Comparison of ENCODE assay signal across 12 cellular contexts in the genomic region with DNA sequence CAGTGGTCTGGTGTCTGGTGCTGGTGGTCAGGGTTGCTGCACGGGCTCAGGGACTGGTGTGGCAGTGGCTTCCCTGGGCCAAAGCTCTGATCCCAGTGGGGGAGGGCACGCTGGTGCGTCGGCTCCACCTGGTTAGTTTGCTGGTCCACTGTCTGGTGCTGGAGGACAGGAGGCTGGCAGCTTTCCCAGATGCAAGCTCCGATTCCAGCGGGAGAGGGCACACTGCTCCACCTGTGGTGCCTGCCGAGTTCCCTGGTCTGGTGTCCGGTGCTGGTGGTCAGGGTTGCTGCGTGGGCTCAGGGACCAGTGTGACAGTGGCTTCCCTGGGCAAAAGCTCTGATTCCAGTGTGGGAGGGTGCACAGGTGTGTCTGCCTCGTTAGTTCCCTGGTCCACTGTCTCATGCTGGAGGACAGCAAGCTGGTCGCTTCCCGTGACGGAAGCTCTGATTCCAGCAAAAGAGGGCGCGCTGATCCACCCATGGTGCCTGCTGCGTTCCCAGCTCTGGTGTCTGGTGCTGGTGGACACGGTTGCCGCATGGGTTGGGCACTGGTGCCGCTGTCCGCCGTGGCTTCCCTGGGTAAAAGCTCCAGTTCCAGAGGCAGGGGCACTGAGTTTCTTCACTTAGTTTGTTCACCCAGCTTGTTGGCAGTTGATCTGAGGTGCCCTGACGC. TPM values are rescaled to one million over a fixed set of nuclear protein-coding genes. Genes with fewer than 3 reads are reported as not detected.
A peak's percentile ranks its signal among the peaks of the same experiment; 100 is the strongest.
DNase-seq lines count a peak whose midpoint lies in the region; ATAC-seq, FAIRE-seq and TF ChIP-seq lines count a peak whose summit lies in the region.
"Had no signal": no experiment of that assay in that cellular context is flagged by ENCODE, and none has a peak within 500 bp of the region (broad histone marks: within the 10 kb centered on the region; RNA-seq: fewer than 3 reads in every experiment).

No MANE protein-coding gene starts in this region.

- TF ChIP-seq POLR2A in GM12878 (IDR thresholded peaks at IDR 0.05; ENCODE audit: low read depth, low read length): no peak
- no peak for TF ChIP-seq POLR2A in right lobe of liver (IDR thresholded peaks at IDR 0.05)

- TF ChIP-seq EP300 in GM12878 (IDR thresholded peaks at IDR 0.05; ENCODE audit: borderline replicate concordance in 1 of 2, control insufficient read depth in 1 of 2, low read depth in 2 of 2, low read length in 2 of 2): no peak

- intact Hi-C loops in GM12878 (cut with micrococcal nuclease; ENCODE audit: unreplicated experiment) (loop anchor here (10.0 kb wide), 1 partner anchor 418 kb away; a partner anchor contains a TSS), right lobe of liver (cut with DNase I) (no loop called here), OCI-LY7 (cut with micrococcal nuclease; ENCODE audit: unreplicated experiment) (loop anchor here (5.0 kb wide), 1 partner anchor 506 kb away; a partner anchor contains a TSS)

- no peak overlapping the region for H3K9ac ChIP-seq in GM12878 (ENCODE audit: control insufficient read depth, insufficient read depth, low read length)

- no peaks in the 10 kb centered on the region for H3K9me3 ChIP-seq in GM12878 (replicated peaks; ENCODE audit: control insufficient read depth, insufficient read depth, low read length)
- no peaks in the 10 kb centered on the region for H3K9me3 ChIP-seq in right lobe of liver
- H3K9me3 ChIP-seq in OCI-LY7 (ENCODE audit: low read length): no peaks in the 10 kb centered on the region
- H3K9me3 ChIP-seq: uterus had no signal

- FAIRE-seq in GM12878 (lab: Jason Lieb, UNC): no peak

- BruUV-seq in GM12878 (replicated peaks; lab: Mats Ljungman, UMichigan) (no TSS peak), OCI-LY7 (replicated peaks; lab: Mats Ljungman, UMichigan) (no TSS peak)

- RAD21 ChIA-PET in GM12878 (lab: Charles Lee; ENCODE audit: unreplicated experiment): no interaction called here

- H3K79me2 ChIP-seq in GM12878 (ENCODE audit: control insufficient read depth, insufficient read depth, low read length): peaks cover 49% of the 10 kb centered on the region
- peaks cover 69% of the 10 kb centered on the region for H3K79me2 ChIP-seq in OCI-LY7 (ENCODE audit: insufficient read depth, low read depth, low read length)

- H3K4me1 ChIP-seq in GM12878 (ENCODE audit: control insufficient read depth, insufficient read depth, low read length): no peaks in the 10 kb centered on the region
- peaks cover 0 to 5% (median 0%) of the 10 kb centered on the region in 4 donors for H3K4me1 ChIP-seq in right lobe of liver
- H3K4me1 ChIP-seq in OCI-LY7 (ENCODE audit: insufficient read depth, low read length, poor library complexity, severe bottlenecking): peaks cover 15% of the 10 kb centered on the region
- H3K4me1 ChIP-seq: uterus had no signal

- POLR2A ChIA-PET in GM12878 (lab: Charles Lee) (no interaction called here), OCI-LY7 (lab: Charles Lee) (interaction anchor here (0.6 kb wide), 1 partner anchor 1443 kb away, joined by 3 read pairs; no protein-coding TSS in a partner anchor)

- CTCF ChIA-PET in GM12878 (lab: Yijun Ruan, JAX) (no interaction called here), OCI-LY7 (lab: Charles Lee; ENCODE audit: unreplicated experiment) (no interaction called here)

- DNase-seq in COLO668 (lab: John Stamatoyannopoulos, UW; ENCODE audit: unreplicated experiment) (peak; percentile 30), NCI-H1105 treated with DMSO at 0.1 percent for 48 hours (lab: John Stamatoyannopoulos, UW) (peak; percentile 32), GM12878 (ENCODE audit: low read depth, low spot score) (no peak), right lobe of liver (peak; percentile 60 to 74 (median 73)), NCI-H748 (lab: John Stamatoyannopoulos, UW; ENCODE audit: unreplicated experiment) (no peak), OCI-LY7 (ENCODE audit: low spot score) (no peak)
- DNase-seq: NCI-H146; NK-92 treated with Interleukin-12 subunit alpha and Interleukin-12 subunit beta, amount 100 ng/mL, for 24 hours; stimulated activated CD8-positive, alpha-beta memory T cell treated with anti-CD3 and anti-CD28 coated beads, Interleukin-4, amount 100 ng/mL, for 48 hours; uterus had no signal

- 71% methylated on average over 22 of the region's 22 CpGs for WGBS in GM12878 (ENCODE audit: insufficient coverage, insufficient replicate concordance, low lambda C conversion rate, missing lambda C conversion rate)
- no CpG with 5 or more reads among the region's 22 CpGs for WGBS in right lobe of liver (ENCODE audit: insufficient coverage, low coverage, low lambda C conversion rate, missing lambda C conversion rate)

- SMC1A ChIA-PET in GM12878 (lab: Charles Lee; ENCODE audit: uncharacterized antibody, unreplicated experiment): interaction anchor here (1.3 kb wide), 1 partner anchor 11 kb away, joined by 3 read pairs; no protein-coding TSS in a partner anchor

- no peak for ATAC-seq in GM12878
- ATAC-seq in right lobe of liver: peak; percentile 91 to 97 (median 94)
- no peak for ATAC-seq in HG02642 (IDR thresholded peaks at IDR 0.05; ENCODE audit: poor library complexity, unreplicated experiment)
- ATAC-seq in HG02885 (IDR thresholded peaks at IDR 0.05; ENCODE audit: poor library complexity, unreplicated experiment): no peak

- no peak for TF ChIP-seq RAD21 in GM12878 (IDR thresholded peaks at IDR 0.05; ENCODE audit: insufficient read depth, low read depth, low read length)

- no peaks in the 10 kb centered on the region for H3K9me2 ChIP-seq in OCI-LY7 (ENCODE audit: insufficient read depth, low read length)

- peaks cover 0 to 5% of the 10 kb centered on the region in 2 experiments; a peak in 2 of 4 replicates for H3K36me3 ChIP-seq in GM12878 (ENCODE audit: control insufficient read depth in 2 of 2, insufficient read depth in 2 of 2, low read length in 1 of 2)
- peaks cover 0 to 4% (median 0%) of the 10 kb centered on the region in 4 donors for H3K36me3 ChIP-seq in right lobe of liver
- peaks cover 65% of the 10 kb centered on the region for H3K36me3 ChIP-seq in OCI-LY7 (ENCODE audit: insufficient read depth, low read length)
- H3K36me3 ChIP-seq: uterus had no signal

- H4K20me1 ChIP-seq in GM12878 (ENCODE audit: control insufficient read depth, insufficient read depth) (no peaks in the 10 kb centered on the region), OCI-LY7 (ENCODE audit: insufficient read depth, low read length) (peaks cover 24% of the 10 kb centered on the region)

- in situ Hi-C loops in GM12878 (cut with MboI): no loop called here

- 0 out of 2 replicates have a peak overlapping the region, but pooled peaks have one; percentile 7 for H3K4me2 ChIP-seq in GM12878 (ENCODE audit: control insufficient read depth, insufficient read depth)
- H3K4me2 ChIP-seq in OCI-LY7 (ENCODE audit: low read length): no peak overlapping the region

- TF ChIP-seq CTCF in GM12878 (IDR thresholded peaks at IDR 0.05 in 2 of 3, conservative IDR thresholded peaks at IDR 0.05 in 1 of 3; ENCODE audit: control insufficient read depth in 2 of 3, extremely low read depth in 1 of 3, insufficient read depth in 1 of 3, low read depth in 3 of 3, low read length in 3 of 3): no peak
- TF ChIP-seq CTCF in right lobe of liver (IDR thresholded peaks at IDR 0.05): peak in 1 of 4 donors; percentile 22
- no peak for TF ChIP-seq CTCF in OCI-LY7 (conservative IDR thresholded peaks at IDR 0.05; ENCODE audit: low read length)

- H3K27me3 ChIP-seq in GM12878 (replicated peaks in 1 of 2; ENCODE audit: control insufficient read depth in 2 of 2, insufficient read depth in 2 of 2, low read length in 1 of 2) (no peaks in the 10 kb centered on the region), right lobe of liver (no peaks in the 10 kb centered on the region)
- H3K27me3 ChIP-seq: uterus had no signal

- H3K27ac ChIP-seq in GM12878 (ENCODE audit: control insufficient read depth, insufficient read depth) (no peak overlapping the region), right lobe of liver (no peak overlapping the region), OCI-LY7 (ENCODE audit: low read depth, low read length, poor library complexity, severe bottlenecking) (no peak overlapping the region)
- H3K27ac ChIP-seq: uterus had no signal

- H3K4me3 ChIP-seq in GM12878 (no peak overlapping the region), right lobe of liver (no peak overlapping the region), OCI-LY7 (ENCODE audit: low read depth, low read length, poor library complexity, severe bottlenecking) (no peak overlapping the region)
- H3K4me3 ChIP-seq: uterus had no signal

- no peak overlapping the region for H2AFZ ChIP-seq in GM12878 (ENCODE audit: control insufficient read depth, low read depth, low read length)
- H2AFZ ChIP-seq in OCI-LY7 (ENCODE audit: low read length): no peak overlapping the region

TF ChIP-seq in GM12878, 131 proteins besides CTCF, POLR2A, EP300 and RAD21 (continues in another document):
- TF ChIP-seq ZSCAN29 (IDR thresholded peaks at IDR 0.05) (no peak), YY1 (IDR thresholded peaks at IDR 0.05; ENCODE audit: low read depth, low read length) (no peak), POLR2AphosphoS5 (IDR thresholded peaks at IDR 0.05; ENCODE audit: low read length) (no peak), NBN (IDR thresholded peaks at IDR 0.05) (no peak), STAT3 (IDR thresholded peaks at IDR 0.05; ENCODE audit: low read depth, low read length) (no peak)

RNA-seq across cellular contexts. Expression of a gene that starts 5.8 kb away (rescaled TPM):
- total RNA-seq in GM12878 (2013; cell fraction: nucleolus; rRNA removed): 25.1 and 26.4 TPM in 2 replicates
- total RNA-seq in GM12878 (2014; rRNA removed) (44.2 and 55.4 TPM in 2 replicates), GM12878 (2014; rRNA removed; fragmentation: Illumina TruSeq; extraction: Trizol) (48.1 and 49.5 TPM in 2 replicates), GM12878 (2021) (38.1 and 43.6 TPM in 2 replicates), right lobe of liver (10 to 100 TPM in 5 of 6 experiments, 1 to 10 TPM in 1; 7.8 to 17.8 (median 13.0) TPM), OCI-LY7 (2022) (48.1 and 50.2 TPM in 2 replicates)
- polyA plus RNA-seq in GM12878 (2011; ENCODE audit: low read depth): 7.5 TPM
- polyA plus RNA-seq in GM12878 (2011; rRNA removed) (39.3 and 44.1 TPM in 2 replicates), GM12878 (2014; fragmentation: Illumina TruSeq; extraction: Trizol) (19.4 and 23.3 TPM in 2 replicates), GM12878 (2014; fragmentation: Nextera tagmentation; extraction: Ambion mirVana) (10 to 100 TPM; 12.9 to 20.5 TPM), GM12878 (2014; rRNA removed) (22.8 and 26.4 TPM in 2 replicates), GM12878 (2016; fragmentation: Nextera tagmentation; extraction: Ambion mirVana) (10 to 100 TPM; 48.5 to 53.6 TPM)
- 17.4 and 18.1 TPM in 2 replicates for polyA plus RNA-seq in GM12878 (2011; cell fraction: cytosol; rRNA removed)
- polyA plus RNA-seq in GM12878 (2011; cell fraction: nucleus; rRNA removed): 4.7 and 6.9 TPM in 2 replicates
- polyA plus RNA-seq in GM12878 (2012): 10.7 and 16.3 TPM in 2 replicates
- 21.7 and 30.6 TPM in 2 replicates for polyA minus RNA-seq in GM12878 (2011; rRNA and poly(A)+ RNA removed)
- polyA minus RNA-seq in GM12878 (2011; cell fraction: cytosol; rRNA and poly(A)+ RNA removed): 22.3 and 24.8 TPM in 2 replicates
- polyA minus RNA-seq in GM12878 (2011; cell fraction: nucleus; rRNA and poly(A)+ RNA removed): 3.3 and 7.1 TPM in 2 replicates
- 26.1 and 33.7 TPM in 2 replicates for total RNA-seq in OCI-LY7 (2014; rRNA removed; shearing (Covaris generic))

Comparison
In these comparisons a context has a peak if more than half of its experiments do, and no peak if none do; other contexts are left out.
1. DNase-seq: peak in COLO668 (single experiment), NCI-H1105 treated with DMSO at 0.1 percent for 48 hours (single experiment) and right lobe of liver (3 of 3); none in GM12878 (single experiment), NCI-H748 (single experiment) and OCI-LY7 (single experiment).
2. ATAC-seq: peak in right lobe of liver (4 of 4); none in GM12878 (single experiment), HG02642 (single experiment) and HG02885 (single experiment).
3. intact Hi-C loops: an anchor here in GM12878 (10.0 kb wide) and OCI-LY7 (5.0 kb wide); none called in right lobe of liver.